Comparison of ENCODE assay signal across 11 cellular contexts in genomic region chr11:46446343-46446751, GRCh38. TPM values are rescaled to one million over a fixed set of nuclear protein-coding genes. Genes with fewer than 3 reads are reported as not detected.
A peak's percentile ranks its signal among the peaks of the same experiment; 100 is the strongest.
DNase-seq lines count a peak whose midpoint lies in the region; ATAC-seq, FAIRE-seq and TF ChIP-seq lines count a peak whose summit lies in the region.
"Had no signal": no experiment of that assay in that cellular context is flagged by ENCODE, and none has a peak within 500 bp of the region (broad histone marks: within the 10 kb centered on the region; RNA-seq: fewer than 3 reads in every experiment).

No MANE protein-coding gene starts in this region.

- TF ChIP-seq CTCF in AG09309 (IDR thresholded peaks at IDR 0.05; ENCODE audit: control insufficient read depth, insufficient read depth, low read depth, low read length, missing control alignments) = peak; percentile 46

- H3K4me1 Mint-ChIP-seq in activated naive CD4-positive, alpha-beta T cell treated with anti-CD3 and anti-CD28 coated beads for 36 hours (ENCODE audit: low read depth) = peaks cover 9% of the 10 kb centered on the region
- H3K4me1 Mint-ChIP-seq in stimulated activated naive CD8-positive, alpha-beta T cell treated with anti-CD3 and anti-CD28 coated beads, Interleukin-15, amount 100 ng/mL, for 72 hours = peaks cover 8% of the 10 kb centered on the region
- H3K4me1 Mint-ChIP-seq in activated CD8-positive, alpha-beta memory T cell treated with anti-CD3 and anti-CD28 coated beads, Interleukin-2, amount 10 ng/mL, durations not matched to agents 7 days and 5 days = peaks cover 7% of the 10 kb centered on the region

- H3K4me3 ChIP-seq in AG09309 (ENCODE audit: control insufficient read depth, low read depth, low read length) = no peak overlapping the region
- H3K4me3 ChIP-seq: PC-9 had no signal

- ATAC-seq in stimulated activated naive CD8-positive, alpha-beta T cell treated with anti-CD3 and anti-CD28 coated beads, Interleukin-15, amount 100 ng/mL, for 72 hours = no peak
- no peak for ATAC-seq in activated CD8-positive, alpha-beta memory T cell treated with anti-CD3 and anti-CD28 coated beads, Interleukin-2, amount 10 ng/mL, durations not matched to agents 7 days and 5 days

- H3K27ac Mint-ChIP-seq in activated naive CD4-positive, alpha-beta T cell treated with anti-CD3 and anti-CD28 coated beads for 36 hours = no peak overlapping the region
- H3K27ac Mint-ChIP-seq in stimulated activated naive CD8-positive, alpha-beta T cell treated with anti-CD3 and anti-CD28 coated beads, Interleukin-15, amount 100 ng/mL, for 72 hours = no peak overlapping the region
- no peak overlapping the region for H3K27ac Mint-ChIP-seq in activated CD8-positive, alpha-beta memory T cell treated with anti-CD3 and anti-CD28 coated beads, Interleukin-2, amount 10 ng/mL, durations not matched to agents 7 days and 5 days

- intact Hi-C loops in activated naive CD4-positive, alpha-beta T cell treated with anti-CD3 and anti-CD28 coated beads for 36 hours (cut with micrococcal nuclease) = no loop called here

- DNase-seq in AG09309 (ENCODE audit: low read depth) (no peak), H54 (ENCODE audit: insufficient read length, low spot score) (no peak), astrocyte of the hippocampus (ENCODE audit: low read depth, low spot score) (peak; percentile 43), iris pigment epithelial cell (ENCODE audit: low read depth) (peak; percentile 51), mesenteric fat pad (ENCODE audit: low spot score) (no peak)
- DNase-seq in activated naive CD4-positive, alpha-beta T cell treated with anti-CD3 and anti-CD28 coated beads for 36 hours = no peak
- DNase-seq in stimulated activated naive CD8-positive, alpha-beta T cell treated with anti-CD3 and anti-CD28 coated beads, Interleukin-15, amount 100 ng/mL, for 72 hours = no peak
- no peak for DNase-seq in activated CD8-positive, alpha-beta memory T cell treated with anti-CD3 and anti-CD28 coated beads, Interleukin-2, amount 10 ng/mL, durations not matched to agents 7 days and 5 days
- DNase-seq: activated CD4-positive, CD25-positive, alpha-beta regulatory T cell treated with anti-CD3 and anti-CD28 coated beads, Interleukin-2, amount 50 U/mL, for 72 hours; CD8-positive, alpha-beta memory T cell; PC-9 had no signal

- H3K27me3 Mint-ChIP-seq in activated naive CD4-positive, alpha-beta T cell treated with anti-CD3 and anti-CD28 coated beads for 36 hours (ENCODE audit: low read depth) = no peaks in the 10 kb centered on the region
- no peaks in the 10 kb centered on the region for H3K27me3 Mint-ChIP-seq in stimulated activated naive CD8-positive, alpha-beta T cell treated with anti-CD3 and anti-CD28 coated beads, Interleukin-15, amount 100 ng/mL, for 72 hours
- no peaks in the 10 kb centered on the region for H3K27me3 Mint-ChIP-seq in activated CD8-positive, alpha-beta memory T cell treated with anti-CD3 and anti-CD28 coated beads, Interleukin-2, amount 10 ng/mL, durations not matched to agents 7 days and 5 days
- H3K27me3 Mint-ChIP-seq: CD8-positive, alpha-beta memory T cell had no signal

- FAIRE-seq in H54 (lab: Jason Lieb, UNC) = peak; percentile 67

- no peaks in the 10 kb centered on the region for H3K9me3 Mint-ChIP-seq in activated naive CD4-positive, alpha-beta T cell treated with anti-CD3 and anti-CD28 coated beads for 36 hours
- no peaks in the 10 kb centered on the region for H3K9me3 Mint-ChIP-seq in stimulated activated naive CD8-positive, alpha-beta T cell treated with anti-CD3 and anti-CD28 coated beads, Interleukin-15, amount 100 ng/mL, for 72 hours
- no peaks in the 10 kb centered on the region for H3K9me3 Mint-ChIP-seq in activated CD8-positive, alpha-beta memory T cell treated with anti-CD3 and anti-CD28 coated beads, Interleukin-2, amount 10 ng/mL, durations not matched to agents 7 days and 5 days (ENCODE audit: low read depth)
- H3K9me3 Mint-ChIP-seq: CD8-positive, alpha-beta memory T cell had no signal

- no peak for TF ChIP-seq POLR2A in H54 (IDR thresholded peaks at IDR 0.05; ENCODE audit: low read depth, low read length)

- peaks cover 12% of the 10 kb centered on the region for H3K36me3 Mint-ChIP-seq in activated naive CD4-positive, alpha-beta T cell treated with anti-CD3 and anti-CD28 coated beads for 36 hours (ENCODE audit: low read depth)
- H3K36me3 Mint-ChIP-seq in activated CD8-positive, alpha-beta memory T cell treated with anti-CD3 and anti-CD28 coated beads, Interleukin-2, amount 10 ng/mL, durations not matched to agents 7 days and 5 days = peaks cover 13% of the 10 kb centered on the region

- H3K4me3 Mint-ChIP-seq in activated naive CD4-positive, alpha-beta T cell treated with anti-CD3 and anti-CD28 coated beads for 36 hours = no peak overlapping the region
- no peak overlapping the region for H3K4me3 Mint-ChIP-seq in stimulated activated naive CD8-positive, alpha-beta T cell treated with anti-CD3 and anti-CD28 coated beads, Interleukin-15, amount 100 ng/mL, for 72 hours
- no peak overlapping the region for H3K4me3 Mint-ChIP-seq in activated CD8-positive, alpha-beta memory T cell treated with anti-CD3 and anti-CD28 coated beads, Interleukin-2, amount 10 ng/mL, durations not matched to agents 7 days and 5 days
- H3K4me3 Mint-ChIP-seq: CD8-positive, alpha-beta memory T cell had no signal

- CTCF ChIA-PET in activated naive CD4-positive, alpha-beta T cell treated with anti-CD3 and anti-CD28 coated beads for 36 hours (lab: Charles Lee) = interaction anchor here (0.7 to 1.3 kb wide), 2 partner anchors 82 to 94 kb away, joined by 3 to 4 read pairs; no protein-coding TSS in a partner anchor
- CTCF ChIA-PET in activated CD8-positive, alpha-beta memory T cell treated with anti-CD3 and anti-CD28 coated beads, Interleukin-2, amount 10 ng/mL, durations not matched to agents 7 days and 5 days (lab: Charles Lee) = interaction anchor here (0.6 to 1.1 kb wide), 2 partner anchors 207 to 600 kb away, joined by 3 read pairs; no protein-coding TSS in a partner anchor

RNA-seq across cellular contexts. Expression of gene CHRM4, which starts 54.8 kb away (rescaled TPM):
- total RNA-seq in activated naive CD4-positive, alpha-beta T cell treated with anti-CD3 and anti-CD28 coated beads for 36 hours = not detected
- under 1 TPM in 1 of 2 experiments, not detected in 1; 0.18 TPM for total RNA-seq in activated CD8-positive, alpha-beta memory T cell treated with anti-CD3 and anti-CD28 coated beads, Interleukin-2, amount 10 ng/mL, durations not matched to agents 7 days and 5 days
- total RNA-seq in mesenteric fat pad = not detected
- total RNA-seq: CD8-positive, alpha-beta memory T cell had no signal

Comparison
In these comparisons a context has a peak if more than half of its experiments do, and no peak if none do; other contexts are left out.
1. DNase-seq: peak in astrocyte of the hippocampus (single experiment) and iris pigment epithelial cell (single experiment); none in AG09309 (single experiment), H54 (single experiment), activated naive CD4-positive, alpha-beta T cell treated with anti-CD3 and anti-CD28 coated beads for 36 hours (single experiment), stimulated activated naive CD8-positive, alpha-beta T cell treated with anti-CD3 and anti-CD28 coated beads, Interleukin-15, amount 100 ng/mL, for 72 hours (0 of 2), activated CD8-positive, alpha-beta memory T cell treated with anti-CD3 and anti-CD28 coated beads, Interleukin-2, amount 10 ng/mL, durations not matched to agents 7 days and 5 days (single experiment) and mesenteric fat pad (single experiment).